8 cellular contexts compared by ENCODE assay signal in the genomic region with DNA sequence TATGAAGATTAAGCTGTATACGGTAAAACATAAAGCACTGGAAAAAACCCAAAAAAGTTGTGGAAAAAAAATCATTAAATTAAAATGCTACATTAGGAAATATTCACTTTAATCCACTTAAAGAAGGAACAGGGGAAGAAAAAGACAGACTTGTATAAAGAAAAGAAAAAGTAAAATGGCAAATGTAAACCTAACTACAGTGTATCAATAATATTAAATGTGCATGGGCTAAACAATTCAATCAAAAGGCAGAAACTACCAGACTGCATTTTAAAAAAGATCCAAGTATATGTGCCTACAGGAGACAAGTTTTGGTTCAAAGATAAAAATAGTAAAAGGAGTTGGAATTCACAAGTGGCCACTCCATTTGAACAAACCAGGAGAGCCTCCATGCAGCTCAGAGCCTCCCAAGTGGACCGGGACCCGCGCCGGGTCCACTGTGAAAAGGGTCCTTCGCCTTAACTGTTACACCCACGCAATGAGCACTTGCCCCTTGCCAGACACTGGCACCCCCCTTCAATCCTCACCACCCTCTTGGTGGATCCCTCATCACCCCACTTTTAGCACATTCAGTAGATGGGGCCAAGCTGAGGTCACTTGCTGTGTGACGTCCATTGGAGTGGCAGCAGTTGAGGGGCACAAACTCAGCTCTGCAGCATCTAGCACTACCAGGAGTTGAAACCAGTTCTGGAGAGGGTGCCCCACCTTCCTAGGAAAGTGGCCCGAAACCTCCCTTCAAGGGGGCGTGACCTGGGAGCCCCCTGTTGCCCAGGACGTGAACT. TPM values are rescaled to one million over a fixed set of nuclear protein-coding genes. Genes with fewer than 3 reads are reported as not detected.
DNase-seq lines count a peak whose midpoint lies in the region; ATAC-seq, FAIRE-seq and TF ChIP-seq lines count a peak whose summit lies in the region.

No MANE protein-coding gene starts in this region.

- no peaks in the 10 kb centered on the region for H3K36me3 ChIP-seq in GM23338 (ENCODE audit: insufficient read depth)
- H3K36me3 ChIP-seq in iPS-15b (ENCODE audit: control insufficient read depth, insufficient read depth, low read length): no peaks in the 10 kb centered on the region
- H3K36me3 ChIP-seq in stomach: peaks cover 0 to 17% (median 10%) of the 10 kb centered on the region in 4 donors

- intact Hi-C loops in stomach (cut with DNase I; ENCODE audit: low total_unique reads): loop anchor here (5.0 kb wide), 1 partner anchor 37 kb away; no protein-coding TSS in a partner anchor

- H3K4me3 ChIP-seq in AG04450 (ENCODE audit: low read depth, low read length) (peak overlapping the region; percentile 97), GM23338 (peak overlapping the region; percentile 95), iPS-15b (ENCODE audit: low read depth, low read length) (peak overlapping the region; percentile 94), stomach (peak overlapping the region; percentile 80 to 99 (median 94))

- peak overlapping the region; percentile 94 for H3K4me3 Mint-ChIP-seq in GM23338
- peak overlapping the region; percentile 96 for H3K4me3 Mint-ChIP-seq in activated CD8-positive, alpha-beta T cell treated with anti-CD3 and anti-CD28 coated beads, Interleukin-2, amount 10 ng/mL, durations not matched to agents 7 days and 5 days

- TF ChIP-seq CTCF in AG04450 (IDR thresholded peaks at IDR 0.05; ENCODE audit: low read depth, low read length): peak; percentile 16; the same call in 1 of the 2 replicates
- peak in 1 of 2 experiments; percentile 26; a peak in 2 of 4 replicates for TF ChIP-seq CTCF in GM23338 (conservative IDR thresholded peaks at IDR 0.05; ENCODE audit: low read depth in 2 of 2)
- TF ChIP-seq CTCF in stomach (IDR thresholded peaks at IDR 0.05): no peak

- H3K4me1 ChIP-seq in GM23338 (ENCODE audit: insufficient read depth) (0 out of 2 replicates have a peak, but pooled peaks cover 4% of the 10 kb centered on the region), iPS-15b (ENCODE audit: control insufficient read depth, insufficient read depth, low read length) (peaks cover 3% of the 10 kb centered on the region), stomach (peaks cover 9 to 50% (median 27%) of the 10 kb centered on the region in 4 donors)

- no peak for DNase-seq in AG04450 (ENCODE audit: low read depth, low spot score)
- peak; percentile 87 for DNase-seq in GM23338 (ENCODE audit: low spot score)
- peak; percentile 47 for DNase-seq in activated CD8-positive, alpha-beta T cell treated with anti-CD3 and anti-CD28 coated beads, Interleukin-2, amount 10 ng/mL, durations not matched to agents 7 days and 5 days
- no peak for DNase-seq in stomach
- no peak for DNase-seq in AG08395 (ENCODE audit: low spot score)
- DNase-seq in urothelium cell line (ENCODE audit: low spot score): no peak

- WGBS in stomach, 5 donors: 36 to 67% (median 39%) methylated on average over 8 to 11 of the region's 11 CpGs

- H3K27ac ChIP-seq in AG04450 (ENCODE audit: low read depth, low read length) (peak overlapping the region; percentile 21), GM23338 (ENCODE audit: low read depth) (peak overlapping the region; percentile 100), stomach (peak overlapping the region; percentile 93 to 97 (median 96))

- peaks cover 6% of the 10 kb centered on the region; the same call in 2 of the 3 replicates for H3K36me3 Mint-ChIP-seq in GM23338 (ENCODE audit: low read depth)
- peaks cover 27% of the 10 kb centered on the region for H3K36me3 Mint-ChIP-seq in activated CD8-positive, alpha-beta T cell treated with anti-CD3 and anti-CD28 coated beads, Interleukin-2, amount 10 ng/mL, durations not matched to agents 7 days and 5 days (ENCODE audit: low read depth)

- H3K9me3 ChIP-seq in AG04450 (ENCODE audit: control insufficient read depth, insufficient read depth, low read length) (peaks cover 8% of the 10 kb centered on the region), iPS-15b (ENCODE audit: control insufficient read depth, insufficient read depth, low read length) (no peaks in the 10 kb centered on the region), stomach (peaks cover 0 to 14% (median 7%) of the 10 kb centered on the region in 4 donors)

- no peak for FAIRE-seq in urothelium cell line (lab: Jason Lieb, UNC)

- peaks cover 11% of the 10 kb centered on the region; the same call in 1 of the 2 replicates for H4K20me1 ChIP-seq in GM23338 (replicated peaks; ENCODE audit: insufficient read depth)

- peak; percentile 15 for ATAC-seq in GM23338
- ATAC-seq in activated CD8-positive, alpha-beta T cell treated with anti-CD3 and anti-CD28 coated beads, Interleukin-2, amount 10 ng/mL, durations not matched to agents 7 days and 5 days: no peak
- no peak for ATAC-seq in HG03442 (IDR thresholded peaks at IDR 0.05; ENCODE audit: unreplicated experiment)

- H2AFZ ChIP-seq in GM23338: peak overlapping the region; percentile 95

- peak overlapping the region; percentile 93 for H3K4me2 ChIP-seq in GM23338

- peak overlapping the region; percentile 96 for H3K27ac Mint-ChIP-seq in GM23338
- H3K27ac Mint-ChIP-seq in activated CD8-positive, alpha-beta T cell treated with anti-CD3 and anti-CD28 coated beads, Interleukin-2, amount 10 ng/mL, durations not matched to agents 7 days and 5 days: peak overlapping the region; percentile 99

- CTCF ChIA-PET in AG04450 (lab: Charles Lee): no interaction called here
- CTCF ChIA-PET in activated CD8-positive, alpha-beta T cell treated with anti-CD3 and anti-CD28 coated beads, Interleukin-2, amount 10 ng/mL, durations not matched to agents 7 days and 5 days (lab: Charles Lee): interaction anchor here (0.8 to 7.1 kb wide), 2 partner anchors 15 to 42 kb away, joined by 4 to 37 read pairs; a partner anchor contains a TSS

- H3F3A ChIP-seq in GM23338 (replicated peaks; ENCODE audit: low read depth): peaks cover 3% of the 10 kb centered on the region; the same call in 1 of the 2 replicates

- peak overlapping the region; percentile 93 for H3K9ac ChIP-seq in iPS-15b (ENCODE audit: low read depth, low read length)

- H3K9me2 ChIP-seq in GM23338 (ENCODE audit: insufficient read depth): no peaks in the 10 kb centered on the region

- POLR2A ChIA-PET in AG04450 (lab: Yijun Ruan, JAX): interaction anchor here (1.7 kb wide), 1 partner anchor 40 kb away, joined by 4 read pairs; no protein-coding TSS in a partner anchor
- POLR2A ChIA-PET in activated CD8-positive, alpha-beta T cell treated with anti-CD3 and anti-CD28 coated beads, Interleukin-2, amount 10 ng/mL, durations not matched to agents 7 days and 5 days (lab: Charles Lee): interaction anchor here (0.7 to 2.4 kb wide), 3 partner anchors 8 to 63 kb away, joined by 4 to 12 read pairs (median 6); a partner anchor contains a TSS

- peaks cover 18% of the 10 kb centered on the region for H3K4me1 Mint-ChIP-seq in GM23338
- H3K4me1 Mint-ChIP-seq in activated CD8-positive, alpha-beta T cell treated with anti-CD3 and anti-CD28 coated beads, Interleukin-2, amount 10 ng/mL, durations not matched to agents 7 days and 5 days (ENCODE audit: low read depth): peaks cover 60% of the 10 kb centered on the region

- no peaks in the 10 kb centered on the region for H3K27me3 ChIP-seq in AG04450 (ENCODE audit: control insufficient read depth, insufficient read depth, low read length)
- no peaks in the 10 kb centered on the region for H3K27me3 ChIP-seq in GM23338 (ENCODE audit: insufficient read depth)
- no peaks in the 10 kb centered on the region for H3K27me3 ChIP-seq in iPS-15b (ENCODE audit: control insufficient read depth, insufficient read depth, low read length)
- no peaks in the 10 kb centered on the region for H3K27me3 ChIP-seq in stomach

- H3K9me3 Mint-ChIP-seq in GM23338: peaks cover 11% of the 10 kb centered on the region; the same call in 2 of the 3 replicates
- no peaks in the 10 kb centered on the region for H3K9me3 Mint-ChIP-seq in activated CD8-positive, alpha-beta T cell treated with anti-CD3 and anti-CD28 coated beads, Interleukin-2, amount 10 ng/mL, durations not matched to agents 7 days and 5 days (ENCODE audit: insufficient read depth)

- TF ChIP-seq EP300 in stomach (IDR thresholded peaks at IDR 0.05): no peak

- H3K27me3 Mint-ChIP-seq in GM23338 (ENCODE audit: insufficient read depth, low read depth, poor library complexity): peaks cover 9% of the 10 kb centered on the region
- H3K27me3 Mint-ChIP-seq in activated CD8-positive, alpha-beta T cell treated with anti-CD3 and anti-CD28 coated beads, Interleukin-2, amount 10 ng/mL, durations not matched to agents 7 days and 5 days (ENCODE audit: low read depth): no peaks in the 10 kb centered on the region

- TF ChIP-seq POLR2A in stomach (IDR thresholded peaks at IDR 0.05): no peak

- peaks cover 53% of the 10 kb centered on the region for H3K79me2 ChIP-seq in GM23338 (replicated peaks; ENCODE audit: insufficient read depth)

TF ChIP-seq in GM23338, 12 proteins besides CTCF, POLR2A, EP300 and RAD21:
- TF ChIP-seq CREB1 (CRISPR knock-in tag; IDR thresholded peaks at IDR 0.05; ENCODE audit: low read depth) (0 out of 2 replicates have a peak, but pooled peaks have one; percentile 33), JUNB (IDR thresholded peaks at IDR 0.05; ENCODE audit: unreplicated experiment) (no peak)

RNA-seq across cellular contexts. Expression of a gene that starts 0.9 kb away (rescaled TPM):
- polyA plus RNA-seq in AG04450 (2011; rRNA removed) (19.4 and 20.7 TPM in 2 replicates), GM23338 (2016; fragmentation: Nextera tagmentation; extraction: Ambion mirVana) (26.3 and 28.5 TPM in 2 replicates), stomach (10 to 100 TPM; 13.1 to 18.6 (median 13.5) TPM)
- polyA minus RNA-seq in AG04450 (2011; rRNA and poly(A)+ RNA removed): 24.4 and 27.2 TPM in 2 replicates
- 28.7 and 30.8 TPM in 2 replicates for total RNA-seq in GM23338 (2014; rRNA removed; shearing (Covaris generic))
- total RNA-seq in activated CD8-positive, alpha-beta T cell treated with anti-CD3 and anti-CD28 coated beads, Interleukin-2, amount 10 ng/mL, durations not matched to agents 7 days and 5 days: 10 to 100 TPM; 28.5 TPM
- 100 to 1,000 TPM in 1 of 5 donors, 10 to 100 TPM in 4; 17.3 to 124 (median 28.7) TPM for total RNA-seq in stomach

RNA-seq across cellular contexts. Expression of a gene that starts 41.9 kb away (rescaled TPM):
- polyA plus RNA-seq in AG04450 (2011; rRNA removed) (6.9 TPM in 2 replicates), GM23338 (2016; fragmentation: Nextera tagmentation; extraction: Ambion mirVana) (4.4 and 6.5 TPM in 2 replicates), stomach (1 to 10 TPM; 3.7 to 5.2 (median 4.6) TPM)
- 4.6 and 5.8 TPM in 2 replicates for polyA minus RNA-seq in AG04450 (2011; rRNA and poly(A)+ RNA removed)
- total RNA-seq in GM23338 (2014; rRNA removed; shearing (Covaris generic)): 12.6 and 18.1 TPM in 2 replicates
- total RNA-seq in activated CD8-positive, alpha-beta T cell treated with anti-CD3 and anti-CD28 coated beads, Interleukin-2, amount 10 ng/mL, durations not matched to agents 7 days and 5 days: 10 to 100 TPM in 1 of 2 experiments, 1 to 10 TPM in 1; 8.8 to 10.2 TPM
- total RNA-seq in stomach: 1 to 10 TPM; 1.2 to 9.3 (median 5.0) TPM

RNA-seq across cellular contexts. Expression of a gene that starts 42.2 kb away (rescaled TPM):
- polyA plus RNA-seq in AG04450 (2011; rRNA removed): 29.0 and 38.4 TPM in 2 replicates
- polyA minus RNA-seq in AG04450 (2011; rRNA and poly(A)+ RNA removed): 39.9 and 44.6 TPM in 2 replicates
- total RNA-seq in GM23338 (2014; rRNA removed; shearing (Covaris generic)): 17.7 and 32.2 TPM in 2 replicates
- polyA plus RNA-seq in GM23338 (2016; fragmentation: Nextera tagmentation; extraction: Ambion mirVana): 20.5 and 21.1 TPM in 2 replicates
- 10 to 100 TPM; 41.2 to 47.0 TPM for total RNA-seq in activated CD8-positive, alpha-beta T cell treated with anti-CD3 and anti-CD28 coated beads, Interleukin-2, amount 10 ng/mL, durations not matched to agents 7 days and 5 days
- total RNA-seq in stomach: 100 to 1,000 TPM in 1 of 5 donors, 10 to 100 TPM in 4; 26.6 to 128 (median 35.5) TPM
- 10 to 100 TPM in 1 of 3 donors, 1 to 10 TPM in 2; 7.0 to 11.7 (median 9.6) TPM for polyA plus RNA-seq in stomach

Comparison
In these comparisons a context has a peak if more than half of its experiments do, and no peak if none do; other contexts are left out.
1. DNase-seq: peak in GM23338 (single experiment) and activated CD8-positive, alpha-beta T cell treated with anti-CD3 and anti-CD28 coated beads, Interleukin-2, amount 10 ng/mL, durations not matched to agents 7 days and 5 days (single experiment); none in AG04450 (single experiment), stomach (single experiment), AG08395 (single experiment) and urothelium cell line (single experiment).
2. H3K27ac ChIP-seq: peak in every context shown above with its lines; median percentile 100 in GM23338; 96 in stomach; 21 in AG04450.
3. Peak in every context shown above with its lines, with median percentiles within 50 percentile points of each other: H3K4me3 ChIP-seq.